23 cellular contexts compared by ENCODE assay signal in the genomic region with DNA sequence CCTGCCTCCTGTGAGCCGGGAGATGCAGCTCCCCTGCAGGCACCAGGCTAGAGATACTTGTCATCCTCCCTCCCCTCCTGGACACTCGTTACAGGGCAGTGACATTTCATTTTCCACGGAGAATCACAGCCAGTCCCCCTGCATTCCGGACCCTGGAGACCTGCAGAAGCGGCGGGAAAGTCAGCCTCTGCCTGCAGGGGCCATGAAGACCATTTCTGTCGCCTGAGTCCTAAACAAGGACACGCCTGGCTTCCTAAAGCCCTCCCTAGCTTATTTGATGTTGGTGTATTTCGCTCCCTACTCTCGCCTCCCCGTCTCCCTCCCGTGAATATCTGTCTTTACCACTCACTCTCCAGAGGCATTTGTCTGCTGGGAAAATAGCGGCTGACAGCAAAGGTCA.
DNase-seq lines count a peak whose midpoint lies in the region; ATAC-seq, FAIRE-seq and TF ChIP-seq lines count a peak whose summit lies in the region.
"Had no signal": no experiment of that assay in that cellular context is flagged by ENCODE, and none has a peak within 500 bp of the region (broad histone marks: within the 10 kb centered on the region; RNA-seq: fewer than 3 reads in every experiment).

No MANE protein-coding gene starts in this region.

- no peak overlapping the region for H2BK120ac ChIP-seq in H9 (ENCODE audit: low read depth, low read length, poor library complexity, severe bottlenecking)

- DNase-seq in H9 = no peak
- DNase-seq in bronchial epithelial cell (ENCODE audit: low read depth) = no peak
- peak; percentile 64 for DNase-seq in islet precursor cell
- DNase-seq in neural crest cell (ENCODE audit: low read depth, low spot score) = no peak
- DNase-seq in CD4-positive, alpha-beta T cell = no peak
- DNase-seq in DMS53 (lab: John Stamatoyannopoulos, UW) = no peak
- DNase-seq: BE2C, DMS79 treated with DMSO at 0.1 percent for 48 hours, GM23248, KG1, MV-4-11, NCI-H1105 treated with DMSO at 0.1 percent for 48 hours, NCI-H2029 treated with DMSO at 0.1 percent for 48 hours, NCI-H226, NCI-H524, NCI-H82, Peyer's patch, SJCRH30 had no signal

- no peak overlapping the region for H3K4me2 ChIP-seq in H9 (ENCODE audit: insufficient read depth, insufficient read length, low read length)
- H3K4me2 ChIP-seq: A549 had no signal

- peak; percentile 83 for FAIRE-seq in bronchial epithelial cell (lab: Jason Lieb, UNC)
- FAIRE-seq: A549, GM12891, HTR-8/SVneo had no signal

- no peaks in the 10 kb centered on the region for H3K79me1 ChIP-seq in H9 (ENCODE audit: insufficient read depth, low read depth, low read length, poor library complexity, severe bottlenecking)

- no peak overlapping the region for H4K5ac ChIP-seq in H9 (ENCODE audit: insufficient read length, low read depth, low read length)

- H3K9me3 Mint-ChIP-seq in H9 (no peaks in the 10 kb centered on the region; a peak in 2 of 5 replicates), neural crest cell (no peaks in the 10 kb centered on the region)
- H3K9me3 Mint-ChIP-seq in CD4-positive, alpha-beta T cell = peaks cover 2% of the 10 kb centered on the region

- peaks cover 0 to 1% (median 0%) of the 10 kb centered on the region in 3 experiments; a peak in 1 of 7 replicates for H3K36me3 Mint-ChIP-seq in H9 (ENCODE audit: insufficient read depth in 1 of 3, low read depth in 3 of 3)
- no peaks in the 10 kb centered on the region for H3K36me3 Mint-ChIP-seq in neural crest cell (ENCODE audit: low read depth)
- no peaks in the 10 kb centered on the region for H3K36me3 Mint-ChIP-seq in CD4-positive, alpha-beta T cell (ENCODE audit: low read depth)

- intact Hi-C loops in CD4-positive, alpha-beta T cell (cut with DNase I, micrococcal nuclease) = no loop called here

- 0 out of 5 replicates have a peak overlapping the region, but pooled peaks of 1 of the 2 experiments have one; percentile 41 for H3K4me3 Mint-ChIP-seq in H9
- H3K4me3 Mint-ChIP-seq in neural crest cell = no peak overlapping the region
- no peak overlapping the region for H3K4me3 Mint-ChIP-seq in CD4-positive, alpha-beta T cell

- no peak overlapping the region for H4K91ac ChIP-seq in H9 (ENCODE audit: insufficient read length, low read depth, low read length)

- no peaks in the 10 kb centered on the region for H3K36me3 ChIP-seq in bronchial epithelial cell (ENCODE audit: control insufficient read depth, insufficient read depth, low read length)
- H3K36me3 ChIP-seq: BE2C, Peyer's patch, SJCRH30 had no signal

- POLR2A ChIA-PET in CD4-positive, alpha-beta T cell (lab: Charles Lee) = no interaction called here

- TF ChIP-seq CTCF in H9 (conservative IDR thresholded peaks at IDR 0.05) = no peak
- no peak for TF ChIP-seq CTCF in bronchial epithelial cell (IDR thresholded peaks at IDR 0.05; ENCODE audit: insufficient read depth, low read length, severe bottlenecking)
- TF ChIP-seq CTCF in neural crest cell (conservative IDR thresholded peaks at IDR 0.05) = no peak
- no peak for TF ChIP-seq CTCF in CD4-positive, alpha-beta T cell (IDR thresholded peaks at IDR 0.05)

- no peak overlapping the region for H3K9ac ChIP-seq in H9 (ENCODE audit: extremely low read depth, insufficient read length, low read length)
- H3K9ac ChIP-seq: GM23248 had no signal

- H3K56ac ChIP-seq in H9 (ENCODE audit: insufficient read length, low read depth, low read length) = no peak overlapping the region

- no peaks in the 10 kb centered on the region for H3K27me3 ChIP-seq in H9 (ENCODE audit: insufficient read depth, low read length)
- H3K27me3 ChIP-seq in bronchial epithelial cell (ENCODE audit: control insufficient read depth, insufficient read depth, low read length) = no peaks in the 10 kb centered on the region
- peaks cover 3% of the 10 kb centered on the region for H3K27me3 ChIP-seq in CD4-positive, alpha-beta T cell (ENCODE audit: control insufficient read depth, insufficient read depth, low read length)
- H3K27me3 ChIP-seq: BE2C, Peyer's patch, SJCRH30 had no signal

- H2BK12ac ChIP-seq in H9 (ENCODE audit: insufficient read length, low read depth, low read length) = no peak overlapping the region

- H2AFZ ChIP-seq in H9 (ENCODE audit: low read length) = no peak overlapping the region
- H2AFZ ChIP-seq: GM23248 had no signal

- no peak for ATAC-seq in CD4-positive, alpha-beta T cell (ENCODE audit: poor library complexity)
- ATAC-seq in GM18868 (IDR thresholded peaks at IDR 0.05; ENCODE audit: unreplicated experiment) (no peak), GM21737 (IDR thresholded peaks at IDR 0.05; ENCODE audit: unreplicated experiment) (no peak)
- ATAC-seq: A549 had no signal

- no peak overlapping the region for H3K18ac ChIP-seq in H9 (ENCODE audit: insufficient read length, low read depth, low read length)

- H3K27me3 Mint-ChIP-seq in H9 (ENCODE audit: low read depth) (peaks cover 5% of the 10 kb centered on the region), neural crest cell (ENCODE audit: low read depth) (no peaks in the 10 kb centered on the region)
- peaks cover 30% of the 10 kb centered on the region for H3K27me3 Mint-ChIP-seq in CD4-positive, alpha-beta T cell

- no peak overlapping the region for H3K27ac ChIP-seq in H9 (ENCODE audit: insufficient read length, low read depth, low read length)
- no peak overlapping the region for H3K27ac ChIP-seq in CD4-positive, alpha-beta T cell (ENCODE audit: low read depth, low read length)
- H3K27ac ChIP-seq: A549, GM23248, Peyer's patch, SJCRH30 had no signal

- H2BK5ac ChIP-seq in H9 (ENCODE audit: insufficient read length, low read length) = no peak overlapping the region

- no peaks in the 10 kb centered on the region for H3K23me2 ChIP-seq in H9 (ENCODE audit: insufficient read length, low read depth, low read length, poor library complexity, severe bottlenecking)

- H3K14ac ChIP-seq in H9 (ENCODE audit: insufficient read depth, low read length) = peak overlapping the region; percentile 44; the same call in 1 of the 2 replicates

- H2BK20ac ChIP-seq in H9 (ENCODE audit: low read depth, low read length, poor library complexity, severe bottlenecking) = no peak overlapping the region

- CTCF ChIA-PET in CD4-positive, alpha-beta T cell (lab: Charles Lee) = no interaction called here

- H3K4me1 ChIP-seq in H9 (ENCODE audit: insufficient read depth, low read length) = no peaks in the 10 kb centered on the region
- H3K4me1 ChIP-seq: A549, BE2C, Peyer's patch, SJCRH30 had no signal

- no peak overlapping the region for H3T11ph ChIP-seq in H9 (ENCODE audit: low read length)

- H3K9me3 ChIP-seq in H9 (ENCODE audit: control insufficient read depth, low read depth, low read length) = no peaks in the 10 kb centered on the region
- H3K9me3 ChIP-seq in CD4-positive, alpha-beta T cell (ENCODE audit: control insufficient read depth, low read length) = no peaks in the 10 kb centered on the region
- H3K9me3 ChIP-seq: A549, BE2C, Peyer's patch, SJCRH30 had no signal

- H3K27ac Mint-ChIP-seq in H9 = peak overlapping the region in 1 of 3 experiments; percentile 30; a peak in 2 of 7 replicates
- peak overlapping the region; percentile 52 for H3K27ac Mint-ChIP-seq in neural crest cell (ENCODE audit: unreplicated experiment)
- no peak overlapping the region for H3K27ac Mint-ChIP-seq in CD4-positive, alpha-beta T cell

- no CpG with 5 or more reads among the region's 13 CpGs for WGBS in H9 (ENCODE audit: extremely low coverage, insufficient read length, low lambda C conversion rate)

- H4K8ac ChIP-seq in H9 (replicated peaks; ENCODE audit: insufficient read length, low read depth, low read length) = no peak overlapping the region

- H2AK5ac ChIP-seq in H9 (ENCODE audit: insufficient read length, low read length) = no peak overlapping the region

- no peaks in the 10 kb centered on the region for H4K20me1 ChIP-seq in H9 (ENCODE audit: control insufficient read depth, insufficient read depth, insufficient read length)

- no peak overlapping the region for H3K23ac ChIP-seq in H9 (ENCODE audit: insufficient read length, low read depth, low read length)

- H3K4me1 Mint-ChIP-seq in H9 (peaks cover 24 to 25% of the 10 kb centered on the region in 2 experiments), neural crest cell (peaks cover 13% of the 10 kb centered on the region)
- no peaks in the 10 kb centered on the region for H3K4me1 Mint-ChIP-seq in CD4-positive, alpha-beta T cell (ENCODE audit: low read depth)

- H3K4me3 ChIP-seq in bronchial epithelial cell (ENCODE audit: low read depth, low read length) = no peak overlapping the region
- H3K4me3 ChIP-seq: A549, GM23248, Peyer's patch, SJCRH30 had no signal

- no peak overlapping the region; the same call in 1 of the 2 replicates for H2BK15ac ChIP-seq in H9 (ENCODE audit: low read depth, low read length)

- H3K4ac ChIP-seq in H9 (ENCODE audit: low read depth, low read length) = no peak overlapping the region

- H3K79me2 ChIP-seq in H9 (ENCODE audit: insufficient read depth, low read length) = no peaks in the 10 kb centered on the region
